17 cellular contexts compared by ENCODE assay signal in the genomic region with DNA sequence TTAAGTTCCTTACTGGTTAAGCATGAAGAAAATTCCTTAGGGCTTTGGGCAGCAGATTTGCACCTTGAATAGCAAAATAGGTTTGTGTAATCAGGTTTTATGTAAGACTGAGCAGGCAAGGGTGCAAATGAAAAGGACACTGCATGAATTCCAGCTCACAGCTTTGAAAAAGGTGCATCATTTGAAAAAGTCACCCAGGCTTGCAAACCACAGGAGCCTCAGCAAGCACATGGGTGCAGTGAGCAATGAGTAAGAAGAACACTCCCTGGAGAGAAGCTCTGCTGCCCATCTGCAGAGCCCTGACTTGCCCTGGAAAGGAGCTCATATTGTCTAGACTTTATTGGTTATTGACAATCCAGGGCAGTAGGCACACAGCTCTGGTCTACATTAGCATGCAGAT.
DNase-seq lines count a peak whose midpoint lies in the region; FAIRE-seq and TF ChIP-seq lines count a peak whose summit lies in the region.
"Had no signal": no experiment of that assay in that cellular context is flagged by ENCODE, and none has a peak within 500 bp of the region (broad histone marks: within the 10 kb centered on the region; RNA-seq: fewer than 3 reads in every experiment).

No MANE protein-coding gene starts in this region.

- H3K27me3 ChIP-seq in mammary epithelial cell (ENCODE audit: insufficient read depth, low read length) = no peaks in the 10 kb centered on the region
- H3K27me3 ChIP-seq in breast epithelium = no peaks in the 10 kb centered on the region
- H3K27me3 ChIP-seq in bronchial epithelial cell (ENCODE audit: control insufficient read depth, insufficient read depth, low read length) = no peaks in the 10 kb centered on the region
- no peaks in the 10 kb centered on the region for H3K27me3 ChIP-seq in kidney epithelial cell (ENCODE audit: control insufficient read depth, insufficient read depth, low read length)
- no peaks in the 10 kb centered on the region for H3K27me3 ChIP-seq in uterus
- H3K27me3 ChIP-seq in tibial nerve = no peaks in the 10 kb centered on the region
- H3K27me3 ChIP-seq: SJCRH30 had no signal

- H3K27ac ChIP-seq in mammary epithelial cell (ENCODE audit: insufficient read depth, low read depth, low read length) = no peak overlapping the region
- no peak overlapping the region for H3K27ac ChIP-seq in breast epithelium
- no peak overlapping the region for H3K27ac ChIP-seq in uterus
- H3K27ac ChIP-seq in tibial nerve = no peak overlapping the region
- H3K27ac ChIP-seq: 22Rv1, C4-2B, RWPE1, SJCRH30 had no signal

- no peaks in the 10 kb centered on the region for H3K9me3 ChIP-seq in mammary epithelial cell (replicated peaks; ENCODE audit: insufficient read depth, low read length)
- H3K9me3 ChIP-seq in breast epithelium = no peaks in the 10 kb centered on the region
- H3K9me3 ChIP-seq in uterus = no peaks in the 10 kb centered on the region
- H3K9me3 ChIP-seq in tibial nerve = no peaks in the 10 kb centered on the region
- H3K9me3 ChIP-seq: SJCRH30 had no signal

- CTCF ChIA-PET in mammary epithelial cell (lab: Charles Lee; ENCODE audit: low non-redundant PET) = interaction anchor here (0.7 kb wide), 1 partner anchor 369 kb away, joined by 6 read pairs; no protein-coding TSS in a partner anchor

- no peak overlapping the region for H2AFZ ChIP-seq in mammary epithelial cell (ENCODE audit: low read depth, low read length)

- H3K4me1 ChIP-seq in mammary epithelial cell (ENCODE audit: insufficient read depth, low read length) = no peaks in the 10 kb centered on the region
- no peaks in the 10 kb centered on the region for H3K4me1 ChIP-seq in breast epithelium
- H3K4me1 ChIP-seq in uterus = no peaks in the 10 kb centered on the region
- H3K4me1 ChIP-seq in tibial nerve = peaks cover 0 to 24% (median 0%) of the 10 kb centered on the region in 4 donors
- H3K4me1 ChIP-seq: SJCRH30 had no signal

- TF ChIP-seq CTCF in mammary epithelial cell (conservative IDR thresholded peaks at IDR 0.05 in 1 of 2, IDR thresholded peaks at IDR 0.05 in 1 of 2; ENCODE audit: extremely low read depth in 1 of 2, insufficient read depth in 1 of 2, low read depth in 1 of 2, low read length in 2 of 2) = no peak
- TF ChIP-seq CTCF in breast epithelium (IDR thresholded peaks at IDR 0.05) = no peak
- no peak for TF ChIP-seq CTCF in bronchial epithelial cell (IDR thresholded peaks at IDR 0.05; ENCODE audit: insufficient read depth, low read length, severe bottlenecking)
- no peak for TF ChIP-seq CTCF in kidney epithelial cell (IDR thresholded peaks at IDR 0.05; ENCODE audit: insufficient read depth, low read length, poor library complexity, severe bottlenecking)
- TF ChIP-seq CTCF in uterus (IDR thresholded peaks at IDR 0.05) = no peak
- no peak for TF ChIP-seq CTCF in tibial nerve (IDR thresholded peaks at IDR 0.05)

- no peak overlapping the region for H3K9ac ChIP-seq in mammary epithelial cell (ENCODE audit: insufficient read depth, low read length)

- no peaks in the 10 kb centered on the region for H3K79me2 ChIP-seq in mammary epithelial cell (ENCODE audit: insufficient read depth, low read length)

- BruUV-seq in mammary epithelial cell (replicated peaks; lab: Mats Ljungman, UMichigan) = no TSS peak

- dilution Hi-C loops in mammary epithelial cell (cut with HindIII; ENCODE audit: low sequenced_read_pairs) = no loop called here

- no peak for TF ChIP-seq EP300 in tibial nerve (IDR thresholded peaks at IDR 0.05)

- no peak for TF ChIP-seq POLR2A in breast epithelium (IDR thresholded peaks at IDR 0.05)
- TF ChIP-seq POLR2A in uterus (IDR thresholded peaks at IDR 0.05) = no peak
- no peak for TF ChIP-seq POLR2A in tibial nerve (IDR thresholded peaks at IDR 0.05)

- H3K4me3 ChIP-seq in mammary epithelial cell (replicated peaks in 1 of 3; ENCODE audit: insufficient read depth in 1 of 3, low read depth in 2 of 3, low read length in 3 of 3) = no peak overlapping the region
- no peak overlapping the region for H3K4me3 ChIP-seq in breast epithelium
- H3K4me3 ChIP-seq in bronchial epithelial cell (ENCODE audit: low read depth, low read length) = no peak overlapping the region
- no peak overlapping the region for H3K4me3 ChIP-seq in kidney epithelial cell (ENCODE audit: low read depth, low read length)
- no peak overlapping the region for H3K4me3 ChIP-seq in uterus
- H3K4me3 ChIP-seq in tibial nerve = no peak overlapping the region
- H3K4me3 ChIP-seq: SJCRH30 had no signal

- no peaks in the 10 kb centered on the region for H4K20me1 ChIP-seq in mammary epithelial cell (ENCODE audit: insufficient read depth, low read length)

- H3K36me3 ChIP-seq in mammary epithelial cell (ENCODE audit: insufficient read depth, low read length) = no peaks in the 10 kb centered on the region
- H3K36me3 ChIP-seq in breast epithelium = no peaks in the 10 kb centered on the region
- H3K36me3 ChIP-seq in bronchial epithelial cell (ENCODE audit: control insufficient read depth, insufficient read depth, low read length) = no peaks in the 10 kb centered on the region
- H3K36me3 ChIP-seq in kidney epithelial cell (ENCODE audit: control insufficient read depth, insufficient read depth, low read length) = no peaks in the 10 kb centered on the region
- H3K36me3 ChIP-seq in uterus = no peaks in the 10 kb centered on the region
- H3K36me3 ChIP-seq in tibial nerve = no peaks in the 10 kb centered on the region
- H3K36me3 ChIP-seq: SJCRH30 had no signal

- in situ Hi-C loops in mammary epithelial cell (cut with MboI; ENCODE audit: low sequenced_read_pairs in 2 of 2) = no loop called here

- H3K4me2 ChIP-seq in mammary epithelial cell (ENCODE audit: insufficient read depth, low read depth, low read length) = no peak overlapping the region

- DNase-seq in mammary epithelial cell (peak; percentile 32), breast epithelium (ENCODE audit: low spot score in 2 of 2) (no peak), bronchial epithelial cell (ENCODE audit: low read depth) (peak; percentile 10), kidney epithelial cell (ENCODE audit: low read depth) (peak; percentile 51), NCI-H187 treated with DMSO at 0.1 percent for 48 hours (lab: John Stamatoyannopoulos, UW) (no peak), AG20443 (ENCODE audit: low spot score) (no peak), uterus (no peak), tibial nerve (ENCODE audit: low spot score in 2 of 2) (no peak)
- DNase-seq: EL, H9, NCI-H187, NCI-H345, NCI-H526 treated with DMSO at 0.1 percent for 48 hours, SJCRH30 had no signal

- FAIRE-seq in bronchial epithelial cell (lab: Jason Lieb, UNC) = no peak

- intact Hi-C loops in mammary epithelial cell (cut with micrococcal nuclease) = no loop called here
- intact Hi-C loops in breast epithelium (cut with DNase I; ENCODE audit: low total_unique reads) = no loop called here
- intact Hi-C loops in uterus (cut with DNase I; ENCODE audit: low total_unique reads) = no loop called here

Comparison
In these comparisons a context has a peak if more than half of its experiments do, and no peak if none do; other contexts are left out.
1. DNase-seq: peak in mammary epithelial cell (single experiment), bronchial epithelial cell (single experiment) and kidney epithelial cell (single experiment); none in breast epithelium (0 of 2), NCI-H187 treated with DMSO at 0.1 percent for 48 hours (single experiment), AG20443 (single experiment), uterus (0 of 2) and tibial nerve (0 of 2).